Comparison of ENCODE assay signal across 18 cellular contexts in the genomic region with DNA sequence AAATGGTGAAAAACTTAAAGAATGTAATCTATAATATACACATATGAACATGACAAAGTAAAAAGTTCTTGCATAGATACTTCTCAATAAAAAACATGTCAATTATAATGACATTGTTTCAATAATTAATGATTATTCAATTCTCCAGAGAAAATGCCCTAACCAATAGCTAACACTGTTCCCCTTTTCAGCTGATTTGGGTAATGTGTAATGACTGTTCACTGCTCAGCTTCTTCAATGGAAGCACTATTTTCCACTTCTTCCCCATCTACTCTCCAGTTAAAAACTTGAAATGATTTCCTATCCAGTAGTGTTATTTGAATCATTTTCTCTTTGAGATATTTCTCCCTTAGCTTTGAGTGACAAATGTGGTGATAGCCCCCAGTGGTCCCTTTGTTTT.
DNase-seq lines count a peak whose midpoint lies in the region; ATAC-seq and TF ChIP-seq lines count a peak whose summit lies in the region.
"Had no signal": no experiment of that assay in that cellular context is flagged by ENCODE, and none has a peak within 500 bp of the region (broad histone marks: within the 10 kb centered on the region; RNA-seq: fewer than 3 reads in every experiment).

No MANE protein-coding gene starts in this region.

- POLR2A ChIA-PET in activated CD4-positive, alpha-beta T cell treated with anti-CD3 and anti-CD28 coated beads for 36 hours (lab: Charles Lee), result no interaction called here

- H3K36me3 ChIP-seq in tibial artery (peaks cover 0 to 3% (median 0%) of the 10 kb centered on the region in 3 donors), Karpas-422 (ENCODE audit: insufficient read depth, low read length) (peaks cover 28% of the 10 kb centered on the region)

- DNase-seq in naive B cell, result no peak
- DNase-seq in nephron progenitor cell, result no peak
- DNase-seq in tibial artery, result no peak
- DNase-seq in caudate nucleus (lab: John Stamatoyannopoulos, UW), result no peak
- no peak for DNase-seq in Karpas-422
- DNase-seq in activated CD4-positive, alpha-beta T cell treated with anti-CD3 and anti-CD28 coated beads for 36 hours, result no peak
- DNase-seq in activated CD4-positive, CD25-positive, alpha-beta regulatory T cell treated with anti-CD3 and anti-CD28 coated beads, Interleukin-2, amount 50 U/mL, for 72 hours, result no peak
- DNase-seq: 8988T; ACHN; Caco-2; Calu3; CD4-positive, alpha-beta T cell; CD8-positive, alpha-beta T cell; DMS79 treated with DMSO at 0.1 percent for 48 hours; GF-D8 had no signal

- no peaks in the 10 kb centered on the region for H4K20me1 ChIP-seq in Karpas-422 (ENCODE audit: insufficient read depth, low read depth, low read length)
- H4K20me1 ChIP-seq: BLaER1 treated with 17β-estradiol and CSF1 and Interleukin-3, amounts not matched to agents 10 nM and 100 nM had no signal

- peak overlapping the region; percentile 24 to 58 for H3K27ac ChIP-seq in tibial artery
- no peak overlapping the region for H3K27ac ChIP-seq in caudate nucleus (ENCODE audit: low read depth, low read length)
- H3K27ac ChIP-seq in Karpas-422 (ENCODE audit: low read length), result no peak overlapping the region
- H3K27ac ChIP-seq: BLaER1 treated with 17β-estradiol and CSF1 and Interleukin-3, amounts not matched to agents 10 nM and 100 nM; C4-2B had no signal

- no peak overlapping the region for H3K9ac ChIP-seq in Karpas-422 (ENCODE audit: low read length)
- H3K9ac ChIP-seq: BLaER1 treated with 17β-estradiol and CSF1 and Interleukin-3, amounts not matched to agents 10 nM and 100 nM had no signal

- H3K27ac Mint-ChIP-seq in naive B cell (peak overlapping the region in 5 of 6 donors; percentile 2 to 61 (median 11)), nephron progenitor cell (peak overlapping the region; percentile 21)
- no peak overlapping the region for H3K27ac Mint-ChIP-seq in activated CD4-positive, alpha-beta T cell treated with anti-CD3 and anti-CD28 coated beads for 36 hours
- H3K27ac Mint-ChIP-seq: CD4-positive, alpha-beta T cell; CD8-positive, alpha-beta T cell had no signal

- H3K27me3 Mint-ChIP-seq in naive B cell (no peaks in the 10 kb centered on the region), nephron progenitor cell (ENCODE audit: low read depth, poor library complexity) (no peaks in the 10 kb centered on the region)
- no peaks in the 10 kb centered on the region for H3K27me3 Mint-ChIP-seq in activated CD4-positive, alpha-beta T cell treated with anti-CD3 and anti-CD28 coated beads for 36 hours
- H3K27me3 Mint-ChIP-seq: CD4-positive, alpha-beta T cell had no signal

- no peak overlapping the region for H3K4me3 ChIP-seq in tibial artery
- no peak overlapping the region for H3K4me3 ChIP-seq in Karpas-422 (ENCODE audit: low read length)
- H3K4me3 ChIP-seq: BLaER1 treated with 17β-estradiol and CSF1 and Interleukin-3, amounts not matched to agents 10 nM and 100 nM had no signal

- no peaks in the 10 kb centered on the region for H3K27me3 ChIP-seq in tibial artery
- H3K27me3 ChIP-seq in Karpas-422 (ENCODE audit: low read length), result no peaks in the 10 kb centered on the region
- H3K27me3 ChIP-seq: BLaER1 treated with 17β-estradiol and CSF1 and Interleukin-3, amounts not matched to agents 10 nM and 100 nM had no signal

- H3K9me3 Mint-ChIP-seq in naive B cell, result peaks cover 0 to 4% (median 0%) of the 10 kb centered on the region in 7 donors
- H3K9me3 Mint-ChIP-seq in nephron progenitor cell, result peaks cover 17% of the 10 kb centered on the region
- H3K9me3 Mint-ChIP-seq in activated CD4-positive, alpha-beta T cell treated with anti-CD3 and anti-CD28 coated beads for 36 hours (ENCODE audit: low read depth), result peaks cover 5% of the 10 kb centered on the region
- H3K9me3 Mint-ChIP-seq: CD4-positive, alpha-beta T cell had no signal

- TF ChIP-seq CTCF in nephron progenitor cell (IDR thresholded peaks at IDR 0.05), result no peak
- no peak for TF ChIP-seq CTCF in tibial artery (IDR thresholded peaks at IDR 0.05)

- H3K4me2 ChIP-seq in Karpas-422 (ENCODE audit: low read depth, low read length, poor library complexity, severe bottlenecking), result no peak overlapping the region
- H3K4me2 ChIP-seq: BLaER1 treated with 17β-estradiol and CSF1 and Interleukin-3, amounts not matched to agents 10 nM and 100 nM had no signal

- no peaks in the 10 kb centered on the region; the same call in 1 of the 2 replicates for H3K9me2 ChIP-seq in Karpas-422 (replicated peaks; ENCODE audit: insufficient read depth, low read length)

- intact Hi-C loops in tibial artery (cut with DNase I; ENCODE audit: low total_unique reads), result loop anchor here (5.0 to 10.0 kb wide), 3 partner anchors 269 to 519 kb away; partner anchors contain the start of gene PPIC
- intact Hi-C loops in activated CD4-positive, alpha-beta T cell treated with anti-CD3 and anti-CD28 coated beads for 36 hours (cut with DNase I, micrococcal nuclease), result loop anchor here in 1 of 2 experiments (10.0 kb wide), 1 partner anchor 1166 kb away; no protein-coding TSS in a partner anchor

- no peak overlapping the region for H2AFZ ChIP-seq in Karpas-422 (ENCODE audit: low read length)

- H3K4me1 ChIP-seq in tibial artery (peaks cover 0 to 76% (median 15%) of the 10 kb centered on the region in 4 donors), Karpas-422 (ENCODE audit: low read length) (peaks cover 28% of the 10 kb centered on the region)
- H3K4me1 ChIP-seq: Caco-2 had no signal

- peak; percentile 50 for ATAC-seq in HG03354 (IDR thresholded peaks at IDR 0.05; ENCODE audit: poor library complexity, severe bottlenecking, unreplicated experiment)
- no peak for ATAC-seq in naive B cell (ENCODE audit: low read depth in 2 of 2)
- no peak for ATAC-seq in activated CD4-positive, alpha-beta T cell treated with anti-CD3 and anti-CD28 coated beads for 36 hours
- ATAC-seq: CD8-positive, alpha-beta T cell had no signal

- CTCF ChIA-PET in activated CD4-positive, alpha-beta T cell treated with anti-CD3 and anti-CD28 coated beads for 36 hours (lab: Charles Lee), result interaction anchor here (0.6 to 2.1 kb wide), 3 partner anchors 11 to 250 kb away, joined by 3 to 5 read pairs (median 3); no protein-coding TSS in a partner anchor

- peaks cover 4% of the 10 kb centered on the region for H3K79me2 ChIP-seq in Karpas-422 (ENCODE audit: low read length)

- peaks cover 26 to 45% of the 10 kb centered on the region in 2 donors for H3K36me3 Mint-ChIP-seq in naive B cell
- peaks cover 42% of the 10 kb centered on the region for H3K36me3 Mint-ChIP-seq in nephron progenitor cell (ENCODE audit: low read depth)
- H3K36me3 Mint-ChIP-seq in activated CD4-positive, alpha-beta T cell treated with anti-CD3 and anti-CD28 coated beads for 36 hours (ENCODE audit: low read depth), result peaks cover 43% of the 10 kb centered on the region

- H3K9me3 ChIP-seq in tibial artery (no peaks in the 10 kb centered on the region), Karpas-422 (ENCODE audit: low read length) (no peaks in the 10 kb centered on the region)

- H3K4me3 Mint-ChIP-seq in naive B cell, result no peak overlapping the region
- no peak overlapping the region for H3K4me3 Mint-ChIP-seq in nephron progenitor cell
- H3K4me3 Mint-ChIP-seq in activated CD4-positive, alpha-beta T cell treated with anti-CD3 and anti-CD28 coated beads for 36 hours, result no peak overlapping the region
- H3K4me3 Mint-ChIP-seq: CD4-positive, alpha-beta T cell; CD8-positive, alpha-beta T cell had no signal

- H3K4me1 Mint-ChIP-seq in naive B cell (peaks cover 18 to 27% (median 21%) of the 10 kb centered on the region in 3 donors), nephron progenitor cell (no peaks in the 10 kb centered on the region)
- no peaks in the 10 kb centered on the region for H3K4me1 Mint-ChIP-seq in activated CD4-positive, alpha-beta T cell treated with anti-CD3 and anti-CD28 coated beads for 36 hours

Comparison
In these comparisons a context has a peak if more than half of its experiments do, and no peak if none do; other contexts are left out.
1. H3K27ac ChIP-seq: peak in tibial artery (2 of 2); none in caudate nucleus (single experiment) and Karpas-422 (single experiment).